Comparison of ENCODE assay signal across 1 cellular context in the genomic region with DNA sequence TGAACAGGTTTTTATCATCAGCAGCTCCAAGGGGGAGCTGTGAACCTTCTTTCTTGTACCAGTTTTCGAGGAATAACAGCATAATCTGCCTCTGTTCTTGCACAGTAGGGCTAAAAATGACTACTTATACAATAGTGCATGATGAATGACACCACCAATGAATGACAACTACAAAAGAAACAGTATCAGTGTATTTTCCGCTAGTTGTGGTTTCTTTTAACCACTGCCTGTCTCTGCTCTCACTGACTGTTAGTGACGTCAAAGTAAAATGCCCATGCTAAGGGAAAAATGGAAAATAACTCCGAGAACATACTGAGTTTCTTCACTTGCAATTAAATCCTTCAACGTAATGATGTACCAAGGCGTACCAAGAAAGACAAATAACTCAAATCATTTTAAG.
TF ChIP-seq lines count a peak whose summit lies in the region.

No MANE protein-coding gene starts in this region.

TF ChIP-seq in HepG2, 621 proteins besides CTCF, POLR2A, EP300 and RAD21:
- TF ChIP-seq CREB1 (IDR thresholded peaks at IDR 0.05) (peak; percentile 74), CREB1 (CRISPR knock-in tag; IDR thresholded peaks at IDR 0.05) (no peak), ZFY (CRISPR knock-in tag; IDR thresholded peaks at IDR 0.05) (no peak), TRIM22 (IDR thresholded peaks at IDR 0.05) (no peak), ZNF678 (CRISPR knock-in tag; IDR thresholded peaks at IDR 0.05) (no peak), ZNF713 (CRISPR knock-in tag; IDR thresholded peaks at IDR 0.05) (no peak), PLSCR1 (CRISPR knock-in tag; IDR thresholded peaks at IDR 0.05; ENCODE audit: borderline replicate concordance) (no peak)
- TF ChIP-seq, protein P1, sequence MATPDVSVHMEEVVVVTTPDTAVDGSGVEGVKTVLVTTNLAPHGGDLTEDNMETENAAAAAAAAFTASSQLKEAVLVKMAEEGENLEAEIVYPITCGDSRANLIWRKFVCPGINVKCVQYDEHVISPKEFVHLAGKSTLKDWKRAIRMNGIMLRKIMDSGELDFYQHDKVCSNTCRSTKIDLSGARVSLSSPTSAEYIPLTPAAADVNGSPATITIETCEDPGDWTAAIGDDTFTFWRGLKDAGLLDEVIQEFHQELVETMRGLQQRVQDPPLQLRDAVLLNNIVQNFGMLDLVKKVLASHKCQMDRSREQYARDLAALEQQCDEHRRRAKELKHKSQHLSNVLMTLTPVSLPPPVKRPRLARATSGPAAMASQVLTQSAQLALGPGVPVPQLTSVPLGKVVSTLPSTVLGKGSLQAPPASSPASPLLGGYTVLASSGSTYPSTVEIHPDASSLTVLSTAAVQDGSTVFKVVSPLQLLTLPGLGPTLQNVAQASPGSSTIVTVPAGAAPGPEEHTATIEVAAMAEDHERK (CRISPR knock-in tag; IDR thresholded peaks at IDR 0.05; ENCODE audit: low read depth): no peak
